In the genomic region with DNA sequence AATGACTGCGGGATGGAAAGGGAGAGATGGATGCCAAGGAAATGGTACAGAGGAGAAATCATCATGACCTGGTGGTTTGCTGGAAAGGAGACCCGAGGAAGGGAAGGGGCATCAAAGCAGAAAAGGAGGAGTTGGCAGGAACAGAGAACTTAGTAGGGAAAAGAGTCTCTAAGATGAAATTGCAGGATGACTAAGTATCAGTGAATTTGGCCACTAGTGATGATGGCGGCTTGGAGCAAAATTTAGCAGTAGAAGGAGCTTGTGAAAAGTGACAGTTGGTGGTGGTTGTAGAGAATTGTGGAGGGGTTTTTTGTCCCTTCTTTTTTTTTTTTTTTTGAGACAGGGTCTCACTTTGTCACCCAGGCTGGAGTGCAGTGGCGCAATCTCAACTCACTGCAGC, we compare ENCODE assay signal across 19 cellular contexts.
"Had no signal": no experiment of that assay in that cellular context is flagged by ENCODE, and none has a peak within 500 bp of the region (broad histone marks: within the 10 kb centered on the region; RNA-seq: fewer than 3 reads in every experiment).

No MANE protein-coding gene starts in this region.

- H3K27me3 Mint-ChIP-seq: activated naive CD8-positive, alpha-beta T cell; stimulated activated memory B cell treated with anti-CD40 and anti-IgM and Interleukin-4, amounts not matched to agents 10 μg/mL and 1 μg/mL and 100 μg/mL, for 72 hours had no signal

- H3K4me3 Mint-ChIP-seq: activated CD8-positive, alpha-beta T cell treated with anti-CD3 and anti-CD28 coated beads, Interleukin-2, amount 10 ng/mL, durations not matched to agents 7 days and 5 days; activated naive CD8-positive, alpha-beta T cell; stimulated activated memory B cell treated with anti-CD40 and anti-IgM and Interleukin-4, amounts not matched to agents 10 μg/mL and 1 μg/mL and 100 μg/mL, for 72 hours had no signal

- DNase-seq: activated CD4-positive, alpha-beta T cell treated with anti-CD3 and anti-CD28 coated beads for 1 hour; activated CD4-positive, alpha-beta T cell treated with anti-CD3 and anti-CD28 coated beads, Interleukin-2, amount 50 U/mL, for 1 hour; activated CD8-positive, alpha-beta T cell treated with anti-CD3 and anti-CD28 coated beads, Interleukin-2, amount 10 ng/mL, durations not matched to agents 7 days and 5 days; adrenal gland; colonic mucosa; esophagus squamous epithelium; head of caudate nucleus; islet precursor cell; left colon; mesenchymal stem cell; nucleus accumbens; posterior cingulate gyrus; stimulated activated CD4-positive, alpha-beta T cell treated with anti-CD3 and anti-CD28 coated beads, Interleukin-15, amount 100 ng/mL, for 24 hours; stomach had no signal

- FAIRE-seq: bronchial epithelial cell, TTC549, urothelium cell line had no signal

- H3K9me3 Mint-ChIP-seq: stimulated activated memory B cell treated with anti-CD40 and anti-IgM and Interleukin-4, amounts not matched to agents 10 μg/mL and 1 μg/mL and 100 μg/mL, for 72 hours had no signal

- H3K27ac Mint-ChIP-seq: activated CD8-positive, alpha-beta T cell treated with anti-CD3 and anti-CD28 coated beads, Interleukin-2, amount 10 ng/mL, durations not matched to agents 7 days and 5 days; activated naive CD8-positive, alpha-beta T cell; stimulated activated memory B cell treated with anti-CD40 and anti-IgM and Interleukin-4, amounts not matched to agents 10 μg/mL and 1 μg/mL and 100 μg/mL, for 72 hours had no signal
